ENCODE assay signal across 1 cellular context in genomic region chr3:42957573-42957972, GRCh38.
TF ChIP-seq lines count a peak whose summit lies in the region.

No MANE protein-coding gene starts in this region.

TF ChIP-seq in HepG2, 621 proteins besides CTCF, POLR2A, EP300 and RAD21:
- TF ChIP-seq STAG1 (CRISPR knock-in tag; IDR thresholded peaks at IDR 0.05) (peak; percentile 12; the same call in 1 of the 2 replicates), SMARCE1 (IDR thresholded peaks at IDR 0.05; ENCODE audit: borderline replicate concordance) (no peak), CEBPB (IDR thresholded peaks at IDR 0.05; ENCODE audit: borderline replicate concordance, low read depth, low read length) (0 out of 2 replicates have a peak, but pooled peaks have one; percentile 11)
